In the genomic region with DNA sequence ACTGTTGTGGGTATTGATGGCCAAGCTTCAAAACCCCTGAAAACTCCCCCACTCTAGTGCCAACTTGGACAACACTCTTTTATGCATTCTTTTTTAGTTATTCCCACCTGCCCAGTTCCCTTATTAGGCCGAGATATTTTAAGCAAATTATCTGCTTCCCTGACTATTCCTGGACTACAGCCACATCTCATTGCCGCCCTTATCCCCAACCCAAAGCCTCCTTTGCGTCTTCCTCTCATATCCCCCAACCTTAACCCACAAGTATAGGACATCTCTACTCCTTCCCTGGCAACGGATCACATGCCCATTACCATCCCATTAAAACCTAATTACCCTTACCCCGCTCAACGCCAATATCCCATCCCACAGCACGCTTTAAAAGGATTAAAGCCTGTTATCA, we compare ENCODE assay signal across 1 cellular context.
TF ChIP-seq lines count a peak whose summit lies in the region.

No MANE protein-coding gene starts in this region.

TF ChIP-seq in K562, 482 proteins besides CTCF, POLR2A, EP300 and RAD21:
- TF ChIP-seq, protein P1, sequence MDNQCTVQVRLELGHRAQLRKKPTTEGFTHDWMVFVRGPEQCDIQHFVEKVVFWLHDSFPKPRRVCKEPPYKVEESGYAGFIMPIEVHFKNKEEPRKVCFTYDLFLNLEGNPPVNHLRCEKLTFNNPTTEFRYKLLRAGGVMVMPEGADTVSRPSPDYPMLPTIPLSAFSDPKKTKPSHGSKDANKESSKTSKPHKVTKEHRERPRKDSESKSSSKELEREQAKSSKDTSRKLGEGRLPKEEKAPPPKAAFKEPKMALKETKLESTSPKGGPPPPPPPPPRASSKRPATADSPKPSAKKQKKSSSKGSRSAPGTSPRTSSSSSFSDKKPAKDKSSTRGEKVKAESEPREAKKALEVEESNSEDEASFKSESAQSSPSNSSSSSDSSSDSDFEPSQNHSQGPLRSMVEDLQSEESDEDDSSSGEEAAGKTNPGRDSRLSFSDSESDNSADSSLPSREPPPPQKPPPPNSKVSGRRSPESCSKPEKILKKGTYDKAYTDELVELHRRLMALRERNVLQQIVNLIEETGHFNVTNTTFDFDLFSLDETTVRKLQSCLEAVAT (IDR thresholded peaks at IDR 0.05): peak; percentile 87 to 88
- TF ChIP-seq ZNF175 (CRISPR knock-in tag; IDR thresholded peaks at IDR 0.05; ENCODE audit: low read depth): 0 out of 2 replicates have a peak, but pooled peaks have one; percentile 1
- TF ChIP-seq NFIC (IDR thresholded peaks at IDR 0.05): 0 out of 2 replicates have a peak, but pooled peaks have one; percentile 5
- TF ChIP-seq MCM7 (IDR thresholded peaks at IDR 0.05): 0 out of 4 replicates have a peak, but pooled peaks of 1 of the 2 experiments have one; percentile 58
- TF ChIP-seq, protein P2, sequence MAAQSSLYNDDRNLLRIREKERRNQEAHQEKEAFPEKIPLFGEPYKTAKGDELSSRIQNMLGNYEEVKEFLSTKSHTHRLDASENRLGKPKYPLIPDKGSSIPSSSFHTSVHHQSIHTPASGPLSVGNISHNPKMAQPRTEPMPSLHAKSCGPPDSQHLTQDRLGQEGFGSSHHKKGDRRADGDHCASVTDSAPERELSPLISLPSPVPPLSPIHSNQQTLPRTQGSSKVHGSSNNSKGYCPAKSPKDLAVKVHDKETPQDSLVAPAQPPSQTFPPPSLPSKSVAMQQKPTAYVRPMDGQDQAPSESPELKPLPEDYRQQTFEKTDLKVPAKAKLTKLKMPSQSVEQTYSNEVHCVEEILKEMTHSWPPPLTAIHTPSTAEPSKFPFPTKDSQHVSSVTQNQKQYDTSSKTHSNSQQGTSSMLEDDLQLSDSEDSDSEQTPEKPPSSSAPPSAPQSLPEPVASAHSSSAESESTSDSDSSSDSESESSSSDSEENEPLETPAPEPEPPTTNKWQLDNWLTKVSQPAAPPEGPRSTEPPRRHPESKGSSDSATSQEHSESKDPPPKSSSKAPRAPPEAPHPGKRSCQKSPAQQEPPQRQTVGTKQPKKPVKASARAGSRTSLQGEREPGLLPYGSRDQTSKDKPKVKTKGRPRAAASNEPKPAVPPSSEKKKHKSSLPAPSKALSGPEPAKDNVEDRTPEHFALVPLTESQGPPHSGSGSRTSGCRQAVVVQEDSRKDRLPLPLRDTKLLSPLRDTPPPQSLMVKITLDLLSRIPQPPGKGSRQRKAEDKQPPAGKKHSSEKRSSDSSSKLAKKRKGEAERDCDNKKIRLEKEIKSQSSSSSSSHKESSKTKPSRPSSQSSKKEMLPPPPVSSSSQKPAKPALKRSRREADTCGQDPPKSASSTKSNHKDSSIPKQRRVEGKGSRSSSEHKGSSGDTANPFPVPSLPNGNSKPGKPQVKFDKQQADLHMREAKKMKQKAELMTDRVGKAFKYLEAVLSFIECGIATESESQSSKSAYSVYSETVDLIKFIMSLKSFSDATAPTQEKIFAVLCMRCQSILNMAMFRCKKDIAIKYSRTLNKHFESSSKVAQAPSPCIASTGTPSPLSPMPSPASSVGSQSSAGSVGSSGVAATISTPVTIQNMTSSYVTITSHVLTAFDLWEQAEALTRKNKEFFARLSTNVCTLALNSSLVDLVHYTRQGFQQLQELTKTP (IDR thresholded peaks at IDR 0.05; ENCODE audit: low read depth in 1 of 2, partially characterized antibody in 2 of 2): peak in 1 of 2 experiments; percentile 29
